Comparison of ENCODE assay signal across 10 cellular contexts in the genomic region with DNA sequence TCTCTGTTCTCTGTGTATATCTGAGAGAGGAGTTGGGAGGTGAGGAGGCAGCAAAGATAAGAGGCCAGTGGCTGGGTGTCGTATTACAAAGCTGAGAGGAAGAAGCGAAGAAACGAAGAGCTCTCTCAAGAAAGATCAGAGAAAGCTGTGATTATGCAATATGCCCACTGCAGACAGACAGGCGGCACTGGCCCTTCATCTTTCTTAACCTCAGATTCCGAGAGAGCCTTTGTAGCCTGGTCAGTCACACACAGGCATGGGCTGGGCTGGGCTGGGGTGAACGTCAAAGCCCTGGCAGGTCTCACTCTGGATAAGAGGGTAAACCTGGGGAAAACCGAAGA.
DNase-seq lines count a peak whose midpoint lies in the region; ATAC-seq, FAIRE-seq and TF ChIP-seq lines count a peak whose summit lies in the region.
"Had no signal": no experiment of that assay in that cellular context is flagged by ENCODE, and none has a peak within 500 bp of the region (broad histone marks: within the 10 kb centered on the region; RNA-seq: fewer than 3 reads in every experiment).

No MANE protein-coding gene starts in this region.

- TF ChIP-seq CTCF in A549 (IDR thresholded peaks at IDR 0.05): no peak
- TF ChIP-seq CTCF in HL-60 (IDR thresholded peaks at IDR 0.05; ENCODE audit: insufficient read depth, low read length): no peak
- TF ChIP-seq CTCF in hepatocyte (IDR thresholded peaks at IDR 0.05; ENCODE audit: poor library complexity): no peak
- TF ChIP-seq CTCF in endothelial cell (IDR thresholded peaks at IDR 0.05; ENCODE audit: unreplicated experiment): no peak

- no peak overlapping the region for H3K4me3 Mint-ChIP-seq in endothelial cell (ENCODE audit: unreplicated experiment)

- no peaks in the 10 kb centered on the region for H4K20me1 ChIP-seq in hepatocyte (ENCODE audit: insufficient read depth, poor library complexity, severe bottlenecking)

- H3K4me1 ChIP-seq in A549 (no peaks in the 10 kb centered on the region), hepatocyte (ENCODE audit: insufficient read depth) (peaks cover 15% of the 10 kb centered on the region)
- H3K4me1 ChIP-seq: pancreas had no signal

- 29% methylated on average over 7 of the region's 7 CpGs for WGBS in A549 (ENCODE audit: missing lambda C conversion rate)
- 7% methylated on average over 7 of the region's 7 CpGs for WGBS in hepatocyte (ENCODE audit: low lambda C conversion rate, missing lambda C conversion rate)

- H3K36me3 ChIP-seq in hepatocyte (replicated peaks; ENCODE audit: insufficient read depth, low read depth): no peaks in the 10 kb centered on the region
- H3K36me3 ChIP-seq: pancreas had no signal

- H3K27ac ChIP-seq in A549 (0 out of 6 replicates have a peak overlapping the region, but pooled peaks of 1 of the 2 experiments have one; percentile 24), HL-60 (replicated peaks) (no peak overlapping the region), hepatocyte (peak overlapping the region; percentile 22)
- H3K27ac ChIP-seq: pancreas had no signal

- peak; percentile 56 to 77 for ATAC-seq in A549
- ATAC-seq: pancreas had no signal

- H3K9me2 ChIP-seq in hepatocyte (replicated peaks; ENCODE audit: insufficient read depth): no peaks in the 10 kb centered on the region

- H3K4me3 ChIP-seq in A549: no peak overlapping the region
- H3K4me3 ChIP-seq in HL-60 (replicated peaks; ENCODE audit: insufficient read depth, low read length): no peak overlapping the region
- no peak overlapping the region for H3K4me3 ChIP-seq in hepatocyte
- H3K4me3 ChIP-seq: pancreas had no signal

- DNase-seq in A549 (ENCODE audit: low read depth in 1 of 2, low spot score in 1 of 2) (peak in 1 of 2 experiments; percentile 11), HL-60 (ENCODE audit: low read depth in 1 of 2, low spot score in 1 of 2) (peak; percentile 4 to 15), SKM-1 (lab: John Stamatoyannopoulos, UW; ENCODE audit: unreplicated experiment) (peak; percentile 69), hepatocyte (ENCODE audit: low spot score) (peak; percentile 84), endothelial cell (ENCODE audit: low spot score) (no peak), GM03348 (ENCODE audit: low spot score) (no peak), H54 (ENCODE audit: insufficient read length, low spot score) (no peak), NCI-H2081 (lab: John Stamatoyannopoulos, UW) (no peak)
- DNase-seq: central memory CD4-positive, alpha-beta T cell; pancreas had no signal

- POLR2A ChIA-PET in A549 (lab: Yijun Ruan, JAX): no interaction called here

- no peaks in the 10 kb centered on the region for H3K27me3 Mint-ChIP-seq in endothelial cell (ENCODE audit: unreplicated experiment)

- no peak for TF ChIP-seq EP300 in A549 (IDR thresholded peaks at IDR 0.05)

- TF ChIP-seq RAD21 in A549 (conservative IDR thresholded peaks at IDR 0.05 in 1 of 2, IDR thresholded peaks at IDR 0.05 in 1 of 2): no peak

- H3K9me3 ChIP-seq in A549: no peaks in the 10 kb centered on the region
- H3K9me3 ChIP-seq in hepatocyte (ENCODE audit: low read depth): no peaks in the 10 kb centered on the region
- H3K9me3 ChIP-seq: pancreas had no signal

- H3K27me3 ChIP-seq in HL-60 (ENCODE audit: insufficient read depth, poor library complexity, severe bottlenecking): no peaks in the 10 kb centered on the region
- H3K27me3 ChIP-seq in hepatocyte: no peaks in the 10 kb centered on the region
- H3K27me3 ChIP-seq: pancreas had no signal

- peaks cover 5% of the 10 kb centered on the region for H3K4me1 Mint-ChIP-seq in endothelial cell (ENCODE audit: unreplicated experiment)

- H3K27ac Mint-ChIP-seq in endothelial cell (ENCODE audit: unreplicated experiment): no peak overlapping the region

- no peaks in the 10 kb centered on the region for H3K79me2 ChIP-seq in hepatocyte

- H3K4me2 ChIP-seq in A549 (peak overlapping the region; percentile 33; the same call in 2 of the 3 replicates), hepatocyte (peak overlapping the region; percentile 53)

- FAIRE-seq in A549 (lab: Jason Lieb, UNC) (no peak), H54 (lab: Jason Lieb, UNC) (no peak)
- FAIRE-seq: pancreas had no signal

- TF ChIP-seq POLR2A in A549 (IDR thresholded peaks at IDR 0.05; ENCODE audit: low read length) (no peak), H54 (IDR thresholded peaks at IDR 0.05; ENCODE audit: low read depth, low read length) (no peak)

- no peaks in the 10 kb centered on the region for H3K9me3 Mint-ChIP-seq in endothelial cell (ENCODE audit: unreplicated experiment)

- H2AFZ ChIP-seq in hepatocyte: no peak overlapping the region

- CTCF ChIA-PET in A549 (lab: Yijun Ruan, JAX): no interaction called here

- no peaks in the 10 kb centered on the region for H3K36me3 Mint-ChIP-seq in endothelial cell (ENCODE audit: low read depth, unreplicated experiment)

TF ChIP-seq in A549, 52 proteins besides CTCF, POLR2A, EP300 and RAD21:
- TF ChIP-seq HDAC2 (IDR thresholded peaks at IDR 0.05): no peak
- TF ChIP-seq CEBPB (IDR thresholded peaks at IDR 0.05): peak; percentile 37 to 38; a peak in 2 of 4 replicates

Comparison
In these comparisons a context has a peak if more than half of its experiments do, and no peak if none do; other contexts are left out.
1. DNase-seq: peak in HL-60 (2 of 2), SKM-1 (single experiment) and hepatocyte (single experiment); none in endothelial cell (single experiment), GM03348 (single experiment), H54 (single experiment) and NCI-H2081 (0 of 2).